Comparison of ENCODE assay signal across 8 cellular contexts in genomic region chr10:77405771-77406241, GRCh38.
DNase-seq lines count a peak whose midpoint lies in the region; ATAC-seq and TF ChIP-seq lines count a peak whose summit lies in the region.

No MANE protein-coding gene starts in this region.

- intact Hi-C loops in heart left ventricle (cut with DNase I): no loop called here
- intact Hi-C loops in activated CD8-positive, alpha-beta T cell treated with anti-CD3 and anti-CD28 coated beads for 36 hours (cut with micrococcal nuclease): loop anchor here (10.0 kb wide), 1 partner anchor 231 kb away; no protein-coding TSS in a partner anchor

- H3K9me3 ChIP-seq in heart left ventricle (no peaks in the 10 kb centered on the region), right atrium auricular region (no peaks in the 10 kb centered on the region), stomach smooth muscle (ENCODE audit: control insufficient read depth in 2 of 2, low read length in 2 of 2) (no peaks in the 10 kb centered on the region)

- no peaks in the 10 kb centered on the region for H3K4me1 Mint-ChIP-seq in activated CD8-positive, alpha-beta T cell treated with anti-CD3 and anti-CD28 coated beads for 36 hours (ENCODE audit: low read depth)

- H3K4me3 ChIP-seq in heart left ventricle (no peak overlapping the region), right atrium auricular region (no peak overlapping the region), stomach smooth muscle (ENCODE audit: low read length in 2 of 2) (no peak overlapping the region)

- peaks cover 0 to 29% (median 0%) of the 10 kb centered on the region in 9 donors for H3K27me3 ChIP-seq in heart left ventricle
- H3K27me3 ChIP-seq in right atrium auricular region: no peaks in the 10 kb centered on the region
- H3K27me3 ChIP-seq in stomach smooth muscle (ENCODE audit: control insufficient read depth in 1 of 2, insufficient read depth in 2 of 2, low read length in 2 of 2): no peaks in the 10 kb centered on the region

- 15 to 18% (median 16%) methylated on average over 5 of the region's 5 CpGs for WGBS in heart left ventricle, 4 donors

- no peak overlapping the region for H3K9ac ChIP-seq in stomach smooth muscle (ENCODE audit: low read length in 2 of 2)

- H3K27ac ChIP-seq in heart left ventricle (peak overlapping the region in 1 of 12 donors; percentile 71), right atrium auricular region (no peak overlapping the region), stomach smooth muscle (ENCODE audit: low read length) (peak overlapping the region; percentile 53)

- no peak for TF ChIP-seq POLR2A in heart left ventricle (IDR thresholded peaks at IDR 0.05)

- peaks cover 0 to 7% (median 0%) of the 10 kb centered on the region in 12 donors for H3K4me1 ChIP-seq in heart left ventricle
- peaks cover 0 to 5% of the 10 kb centered on the region in 2 donors for H3K4me1 ChIP-seq in right atrium auricular region
- peaks cover 55% of the 10 kb centered on the region for H3K4me1 ChIP-seq in stomach smooth muscle (ENCODE audit: control insufficient read depth, insufficient read depth, low read length)

- H3K36me3 Mint-ChIP-seq in activated CD8-positive, alpha-beta T cell treated with anti-CD3 and anti-CD28 coated beads for 36 hours (ENCODE audit: low read depth): no peaks in the 10 kb centered on the region

- no peak overlapping the region for H3K4me3 Mint-ChIP-seq in activated CD8-positive, alpha-beta T cell treated with anti-CD3 and anti-CD28 coated beads for 36 hours

- H3K27me3 Mint-ChIP-seq in activated CD8-positive, alpha-beta T cell treated with anti-CD3 and anti-CD28 coated beads for 36 hours: peaks cover 2% of the 10 kb centered on the region

- DNase-seq in heart left ventricle (peak in 4 of 5 donors; percentile 33 to 61 (median 56)), right atrium auricular region (ENCODE audit: low spot score) (no peak), NCI-H1694 (lab: John Stamatoyannopoulos, UW) (peak; percentile 42), iPS DF 19.7 (ENCODE audit: low read depth, low spot score) (peak; percentile 72)
- DNase-seq in activated CD8-positive, alpha-beta T cell treated with anti-CD3 and anti-CD28 coated beads for 36 hours: peak; percentile 66

- TF ChIP-seq CTCF in heart left ventricle (IDR thresholded peaks at IDR 0.05) (no peak), right atrium auricular region (IDR thresholded peaks at IDR 0.05) (no peak)
- no peak for TF ChIP-seq CTCF in activated CD8-positive, alpha-beta T cell treated with anti-CD3 and anti-CD28 coated beads for 36 hours (IDR thresholded peaks at IDR 0.05)

- no peaks in the 10 kb centered on the region for H3K9me3 Mint-ChIP-seq in activated CD8-positive, alpha-beta T cell treated with anti-CD3 and anti-CD28 coated beads for 36 hours

- H3K36me3 ChIP-seq in heart left ventricle: no peaks in the 10 kb centered on the region
- H3K36me3 ChIP-seq in right atrium auricular region: no peaks in the 10 kb centered on the region
- H3K36me3 ChIP-seq in stomach smooth muscle (ENCODE audit: control insufficient read depth in 2 of 2, insufficient read depth in 2 of 2, low read length in 2 of 2): peaks cover 4 to 12% of the 10 kb centered on the region in 2 donors

- POLR2A ChIA-PET in activated CD8-positive, alpha-beta T cell treated with anti-CD3 and anti-CD28 coated beads for 36 hours (lab: Charles Lee): no interaction called here

- CTCF ChIA-PET in activated CD8-positive, alpha-beta T cell treated with anti-CD3 and anti-CD28 coated beads for 36 hours (lab: Charles Lee): no interaction called here

- H3K27ac Mint-ChIP-seq in activated CD8-positive, alpha-beta T cell treated with anti-CD3 and anti-CD28 coated beads for 36 hours: no peak overlapping the region

- ATAC-seq in heart left ventricle: peak in 3 of 4 donors; percentile 79 to 94 (median 84)
- ATAC-seq in activated CD8-positive, alpha-beta T cell treated with anti-CD3 and anti-CD28 coated beads for 36 hours: peak; percentile 70
- no peak for ATAC-seq in GM21737 (IDR thresholded peaks at IDR 0.05; ENCODE audit: unreplicated experiment)
- ATAC-seq in GM19395 (IDR thresholded peaks at IDR 0.05; ENCODE audit: unreplicated experiment): no peak

Comparison
In these comparisons a context has a peak if more than half of its experiments do, and no peak if none do; other contexts are left out.
1. ATAC-seq: peak in heart left ventricle (3 of 4) and activated CD8-positive, alpha-beta T cell treated with anti-CD3 and anti-CD28 coated beads for 36 hours (single experiment); none in GM21737 (single experiment) and GM19395 (single experiment).